ENCODE assay signal across 8 cellular contexts in genomic region chr5:148998174-148998797, GRCh38.
DNase-seq lines count a peak whose midpoint lies in the region; ATAC-seq, FAIRE-seq and TF ChIP-seq lines count a peak whose summit lies in the region.

No MANE protein-coding gene starts in this region.

- H3K4me3 ChIP-seq in esophagus muscularis mucosa: no peak overlapping the region

- no peak for FAIRE-seq in D721Med (lab: Jason Lieb, UNC)

- WGBS in esophagus muscularis mucosa: 56% methylated on average over 5 of the region's 6 CpGs

- H3K36me3 ChIP-seq in esophagus muscularis mucosa: no peaks in the 10 kb centered on the region

- H3K27ac Mint-ChIP-seq in neural crest cell (ENCODE audit: unreplicated experiment): no peak overlapping the region

- H3K9me3 ChIP-seq in esophagus muscularis mucosa: no peaks in the 10 kb centered on the region

- TF ChIP-seq CTCF in D721Med (IDR thresholded peaks at IDR 0.05; ENCODE audit: insufficient read depth, missing control alignments): peak; percentile 60
- TF ChIP-seq CTCF in esophagus muscularis mucosa (IDR thresholded peaks at IDR 0.05): peak; percentile 50 to 66 (median 54)
- peak; percentile 72 for TF ChIP-seq CTCF in neural crest cell (conservative IDR thresholded peaks at IDR 0.05)

- H3K9me3 Mint-ChIP-seq in neural crest cell: no peaks in the 10 kb centered on the region

- TF ChIP-seq POLR2A in esophagus muscularis mucosa (IDR thresholded peaks at IDR 0.05; ENCODE audit: low read depth): no peak

- no peak overlapping the region for H3K4me3 Mint-ChIP-seq in neural crest cell

- intact Hi-C loops in esophagus muscularis mucosa (cut with DNase I): loop anchor here (5.0 kb wide), 2 partner anchors 171 to 266 kb away; partner anchors contain the start of gene ADRB2

- no peaks in the 10 kb centered on the region for H3K36me3 Mint-ChIP-seq in neural crest cell (ENCODE audit: low read depth)

- no peak for TF ChIP-seq EP300 in esophagus muscularis mucosa (IDR thresholded peaks at IDR 0.05)

- no peak for DNase-seq in D721Med (ENCODE audit: insufficient read length, low spot score)
- DNase-seq in KG1 (lab: John Stamatoyannopoulos, UW): peak; percentile 2
- DNase-seq in SK-N-DZ (ENCODE audit: low spot score): peak; percentile 2
- peak; percentile 39 for DNase-seq in esophagus muscularis mucosa (ENCODE audit: extremely low spot score)
- DNase-seq in neural crest cell (ENCODE audit: low read depth, low spot score): peak; percentile 13
- DNase-seq in retina: no peak
- no peak for DNase-seq in activated naive CD4-positive, alpha-beta T cell treated with Interleukin-2 at 50 U/mL for 16 hours

- H3K27ac ChIP-seq in esophagus muscularis mucosa (replicated peaks in 1 of 4): no peak overlapping the region

- ATAC-seq in GM18907 (IDR thresholded peaks at IDR 0.05; ENCODE audit: unreplicated experiment): peak; percentile 69

- H3K4me1 Mint-ChIP-seq in neural crest cell: peaks cover 9% of the 10 kb centered on the region

- no peaks in the 10 kb centered on the region for H3K27me3 ChIP-seq in esophagus muscularis mucosa

- peaks cover 6% of the 10 kb centered on the region for H3K27me3 Mint-ChIP-seq in neural crest cell (ENCODE audit: low read depth)

- H3K4me1 ChIP-seq in esophagus muscularis mucosa: peaks cover 0 to 21% (median 9%) of the 10 kb centered on the region in 4 donors

Comparison
In these comparisons a context has a peak if more than half of its experiments do, and no peak if none do; other contexts are left out.
1. DNase-seq: peak in KG1 (single experiment), SK-N-DZ (single experiment), esophagus muscularis mucosa (single experiment) and neural crest cell (single experiment); none in D721Med (single experiment), retina (single experiment) and activated naive CD4-positive, alpha-beta T cell treated with Interleukin-2 at 50 U/mL for 16 hours (single experiment).
2. Peak in every context shown above with its lines, with median percentiles within 50 percentile points of each other: CTCF ChIP-seq.